ENCODE assay signal across 18 cellular contexts in the genomic region with DNA sequence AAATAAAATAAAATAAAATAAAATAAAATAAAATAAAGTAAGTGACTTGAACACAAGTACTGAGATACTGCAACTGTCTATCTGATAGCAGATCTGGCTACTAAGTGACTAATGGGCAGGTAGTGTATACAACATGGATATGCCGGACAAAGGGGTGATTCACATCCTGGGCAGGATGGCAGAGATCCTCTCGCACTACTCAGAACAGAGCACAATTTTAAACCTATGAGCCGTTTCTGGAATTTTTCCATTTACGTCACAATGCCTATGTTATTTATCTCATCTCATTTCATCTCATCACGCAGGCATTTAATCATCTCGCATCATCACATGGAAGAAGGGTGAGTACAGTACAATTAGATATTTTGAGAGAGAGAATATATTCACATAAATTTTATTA.
DNase-seq lines count a peak whose midpoint lies in the region; ATAC-seq, FAIRE-seq and TF ChIP-seq lines count a peak whose summit lies in the region.
"Had no signal": no experiment of that assay in that cellular context is flagged by ENCODE, and none has a peak within 500 bp of the region (broad histone marks: within the 10 kb centered on the region; RNA-seq: fewer than 3 reads in every experiment).

No MANE protein-coding gene starts in this region.

- no peak overlapping the region for H3K18ac ChIP-seq in trophoblast cell (ENCODE audit: low read length)

- no peak overlapping the region for H3K27ac Mint-ChIP-seq in T-helper 2 cell treated with Interferon-gamma antibody and Interleukin-4, amounts not matched to agents 5 μg/mL and 100 μg/mL, for 36 hours
- H3K27ac Mint-ChIP-seq: CD14-positive monocyte; stimulated activated naive CD8-positive, alpha-beta T cell treated with anti-CD3 and anti-CD28 coated beads, Interleukin-15, Interleukin-2, amounts not matched to agents 100 ng/mL and 50 ng/mL, for 24 hours had no signal

- no peak overlapping the region for H3K23ac ChIP-seq in trophoblast cell (ENCODE audit: low read length)

- no peak overlapping the region for H3K4me3 ChIP-seq in endothelial cell of umbilical vein (replicated peaks in 1 of 3; ENCODE audit: insufficient read depth in 1 of 3, low read depth in 1 of 3, low read length in 3 of 3)
- H3K4me3 ChIP-seq in trophoblast cell (ENCODE audit: low read depth, low read length), result no peak overlapping the region
- H3K4me3 ChIP-seq: hepatocyte, lower lobe of right lung had no signal

- TF ChIP-seq POLR2A in endothelial cell of umbilical vein (IDR thresholded peaks at IDR 0.05; ENCODE audit: low read depth, low read length), result no peak

- H2BK12ac ChIP-seq in trophoblast cell (ENCODE audit: low read length), result no peak overlapping the region

- H3K9me1 ChIP-seq in endothelial cell of umbilical vein (replicated peaks; ENCODE audit: control insufficient read depth, extremely low read depth, insufficient read depth, low read length), result no peaks in the 10 kb centered on the region

- POLR2A ChIA-PET in endothelial cell of umbilical vein (lab: Charles Lee), result no interaction called here

- no peaks in the 10 kb centered on the region for H3K9me3 Mint-ChIP-seq in T-helper 2 cell treated with Interferon-gamma antibody and Interleukin-4, amounts not matched to agents 5 μg/mL and 100 μg/mL, for 36 hours
- H3K9me3 Mint-ChIP-seq: neural crest cell; stimulated activated naive CD8-positive, alpha-beta T cell treated with anti-CD3 and anti-CD28 coated beads, Interleukin-15, Interleukin-2, amounts not matched to agents 100 ng/mL and 50 ng/mL, for 24 hours had no signal

- H3K79me1 ChIP-seq in trophoblast cell (ENCODE audit: low read length), result no peaks in the 10 kb centered on the region

- no peaks in the 10 kb centered on the region for H3K79me2 ChIP-seq in endothelial cell of umbilical vein (ENCODE audit: control insufficient read depth, insufficient read depth, low read length)
- H3K79me2 ChIP-seq in trophoblast cell (ENCODE audit: control insufficient read depth, insufficient read depth, low read length, poor library complexity), result no peaks in the 10 kb centered on the region
- H3K79me2 ChIP-seq: hepatocyte had no signal

- H3K9ac ChIP-seq in endothelial cell of umbilical vein (replicated peaks; ENCODE audit: extremely low read depth, insufficient read depth, low read length), result no peak overlapping the region
- no peak overlapping the region for H3K9ac ChIP-seq in trophoblast cell (ENCODE audit: low read length)

- CTCF ChIA-PET in endothelial cell of umbilical vein (lab: Charles Lee), result no interaction called here

- H3K4me2 ChIP-seq in endothelial cell of umbilical vein (ENCODE audit: insufficient read depth, low read length) (no peak overlapping the region), trophoblast cell (ENCODE audit: low read length) (no peak overlapping the region)
- H3K4me2 ChIP-seq: hepatocyte had no signal

- no peak overlapping the region for H2BK5ac ChIP-seq in trophoblast cell (ENCODE audit: low read depth, low read length, poor library complexity)

- H3K4me3 Mint-ChIP-seq in T-helper 2 cell treated with Interferon-gamma antibody and Interleukin-4, amounts not matched to agents 5 μg/mL and 100 μg/mL, for 36 hours, result no peak overlapping the region
- H3K4me3 Mint-ChIP-seq: CD14-positive monocyte; neural crest cell; stimulated activated naive CD8-positive, alpha-beta T cell treated with anti-CD3 and anti-CD28 coated beads, Interleukin-15, Interleukin-2, amounts not matched to agents 100 ng/mL and 50 ng/mL, for 24 hours had no signal

- H3K4me1 ChIP-seq in endothelial cell of umbilical vein (ENCODE audit: control insufficient read depth, extremely low read depth, insufficient read depth, low read length), result no peaks in the 10 kb centered on the region
- no peaks in the 10 kb centered on the region for H3K4me1 ChIP-seq in trophoblast cell (ENCODE audit: control insufficient read depth in 1 of 2, insufficient read depth in 2 of 2, low read length in 2 of 2)
- H3K4me1 ChIP-seq: lower lobe of right lung had no signal

- WGBS in trophoblast cell (ENCODE audit: extremely low coverage, insufficient coverage, insufficient read length), result no CpG with 5 or more reads among the region's 6 CpGs

- no peaks in the 10 kb centered on the region for H4K20me1 ChIP-seq in endothelial cell of umbilical vein (replicated peaks; ENCODE audit: control insufficient read depth, extremely low read depth, insufficient read depth, low read length)

- no peaks in the 10 kb centered on the region for H3K36me3 Mint-ChIP-seq in T-helper 2 cell treated with Interferon-gamma antibody and Interleukin-4, amounts not matched to agents 5 μg/mL and 100 μg/mL, for 36 hours (ENCODE audit: low read depth)
- H3K36me3 Mint-ChIP-seq: CD14-positive monocyte had no signal

- H3K36me3 ChIP-seq in endothelial cell of umbilical vein (ENCODE audit: control insufficient read depth in 2 of 2, extremely low read depth in 1 of 2, insufficient read depth in 2 of 2, low read length in 2 of 2), result no peaks in the 10 kb centered on the region
- no peaks in the 10 kb centered on the region for H3K36me3 ChIP-seq in trophoblast cell (ENCODE audit: control insufficient read depth in 1 of 2, insufficient read depth in 2 of 2, low read length in 2 of 2)
- H3K36me3 ChIP-seq: lower lobe of right lung had no signal

- H3K27me3 ChIP-seq in endothelial cell of umbilical vein (ENCODE audit: control insufficient read depth in 2 of 2, insufficient read depth in 2 of 2, low read length in 2 of 2) (no peaks in the 10 kb centered on the region), trophoblast cell (ENCODE audit: insufficient read depth, low read length) (no peaks in the 10 kb centered on the region)

- no peaks in the 10 kb centered on the region for H3K4me1 Mint-ChIP-seq in T-helper 2 cell treated with Interferon-gamma antibody and Interleukin-4, amounts not matched to agents 5 μg/mL and 100 μg/mL, for 36 hours (ENCODE audit: low read depth)
- H3K4me1 Mint-ChIP-seq: neural crest cell had no signal

- intact Hi-C loops in endothelial cell of umbilical vein (cut with micrococcal nuclease), result no loop called here

- H4K12ac ChIP-seq in trophoblast cell (ENCODE audit: low read depth, low read length), result no peak overlapping the region

- H4K91ac ChIP-seq in trophoblast cell (ENCODE audit: low read depth, low read length), result no peak overlapping the region

- peak; percentile 86 for DNase-seq in H4 (ENCODE audit: low spot score)
- DNase-seq in RPMI7951 (ENCODE audit: low read depth), result peak; percentile 94
- DNase-seq in endothelial cell of umbilical vein (ENCODE audit: low read depth, low spot score), result peak; percentile 16
- peak; percentile 63 to 94 for DNase-seq in trophoblast cell
- no peak for DNase-seq in NCI-H1092 (lab: John Stamatoyannopoulos, UW)
- no peak for DNase-seq in T-helper 2 cell treated with Interferon-gamma antibody and Interleukin-4, amounts not matched to agents 5 μg/mL and 100 μg/mL, for 36 hours (ENCODE audit: low spot score)
- DNase-seq in putamen (ENCODE audit: low spot score), result no peak
- DNase-seq: activated CD4-positive, alpha-beta T cell treated with anti-CD3 and anti-CD28 coated beads for 1 hour; effector CD4-positive, alpha-beta T cell; lower lobe of right lung; NK-92 treated with Interleukin-12 subunit alpha and Interleukin-12 subunit beta, amount 100 ng/mL, for 24 hours had no signal

- H3K9me3 ChIP-seq in endothelial cell of umbilical vein (replicated peaks; ENCODE audit: control insufficient read depth, insufficient read depth, low read length) (no peaks in the 10 kb centered on the region), trophoblast cell (ENCODE audit: insufficient read depth, low read depth, low read length) (no peaks in the 10 kb centered on the region)
- H3K9me3 ChIP-seq: lower lobe of right lung had no signal

- no peak overlapping the region for H2AK5ac ChIP-seq in trophoblast cell (ENCODE audit: low read length)

- peaks cover 20% of the 10 kb centered on the region for H3K27me3 Mint-ChIP-seq in T-helper 2 cell treated with Interferon-gamma antibody and Interleukin-4, amounts not matched to agents 5 μg/mL and 100 μg/mL, for 36 hours (ENCODE audit: low read depth)

- TF ChIP-seq CTCF in endothelial cell of umbilical vein (IDR thresholded peaks at IDR 0.05; ENCODE audit: extremely low read depth in 1 of 2, insufficient read depth in 1 of 2, low read depth in 1 of 2, low read length in 2 of 2), result no peak

- no peak overlapping the region for H3K4ac ChIP-seq in trophoblast cell (ENCODE audit: low read depth, low read length)

- H3K14ac ChIP-seq in trophoblast cell (ENCODE audit: low read length), result no peak overlapping the region

- FAIRE-seq in endothelial cell of umbilical vein (lab: Jason Lieb, UNC), result no peak
- FAIRE-seq: G401.6 had no signal

- dilution Hi-C loops in endothelial cell of umbilical vein (cut with MboI; ENCODE audit: extremely low pct_ligation_motif_present, low sequenced_read_pairs), result no loop called here

- H3K27ac ChIP-seq in endothelial cell of umbilical vein (ENCODE audit: insufficient read depth, low read depth, low read length) (no peak overlapping the region), trophoblast cell (ENCODE audit: low read depth, low read length) (no peak overlapping the region)
- H3K27ac ChIP-seq: hepatocyte, lower lobe of right lung had no signal

- no TSS peak for BruUV-seq in endothelial cell of umbilical vein (replicated peaks; lab: Mats Ljungman, UMichigan)

- no peak overlapping the region for H4K8ac ChIP-seq in trophoblast cell (ENCODE audit: low read depth, low read length)

- ATAC-seq in GM21619 (IDR thresholded peaks at IDR 0.05; ENCODE audit: unreplicated experiment), result no peak
- ATAC-seq: lower lobe of right lung, sciatic nerve had no signal

- H2AFZ ChIP-seq in endothelial cell of umbilical vein (ENCODE audit: low read depth, low read length) (no peak overlapping the region), trophoblast cell (ENCODE audit: insufficient read depth, low read length, poor library complexity) (no peak overlapping the region)
- H2AFZ ChIP-seq: hepatocyte had no signal

- H2BK120ac ChIP-seq in trophoblast cell (ENCODE audit: insufficient read depth, low read length, poor library complexity), result no peak overlapping the region

TF ChIP-seq in endothelial cell of umbilical vein, 7 proteins besides CTCF, POLR2A, EP300 and RAD21:
- no peak for TF ChIP-seq MYC (IDR thresholded peaks at IDR 0.05; ENCODE audit: low read depth, low read length)
- TF ChIP-seq JUN (IDR thresholded peaks at IDR 0.05; ENCODE audit: borderline replicate concordance, insufficient read depth, insufficient read length, low read depth), result no peak
- TF ChIP-seq FOS (IDR thresholded peaks at IDR 0.05; ENCODE audit: borderline replicate concordance, insufficient read depth, low read length), result peak; percentile 24
- TF ChIP-seq, protein P1, sequence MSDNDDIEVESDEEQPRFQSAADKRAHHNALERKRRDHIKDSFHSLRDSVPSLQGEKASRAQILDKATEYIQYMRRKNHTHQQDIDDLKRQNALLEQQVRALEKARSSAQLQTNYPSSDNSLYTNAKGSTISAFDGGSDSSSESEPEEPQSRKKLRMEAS (IDR thresholded peaks at IDR 0.05; ENCODE audit: insufficient read depth, insufficient read length), result no peak
- TF ChIP-seq GATA2 (IDR thresholded peaks at IDR 0.05; ENCODE audit: insufficient read depth, insufficient read length, low read depth, low read length), result peak; percentile 71
- no peak for TF ChIP-seq POLR2AphosphoS5 (IDR thresholded peaks at IDR 0.05; ENCODE audit: insufficient read depth, low read depth, low read length)
- no peak for TF ChIP-seq EZH2 (IDR thresholded peaks at IDR 0.05; ENCODE audit: borderline replicate concordance, low read depth, low read length, severe bottlenecking)

Comparison
In these comparisons a context has a peak if more than half of its experiments do, and no peak if none do; other contexts are left out.
1. DNase-seq: peak in H4 (single experiment), RPMI7951 (single experiment), endothelial cell of umbilical vein (single experiment) and trophoblast cell (2 of 2); none in NCI-H1092 (single experiment), T-helper 2 cell treated with Interferon-gamma antibody and Interleukin-4, amounts not matched to agents 5 μg/mL and 100 μg/mL, for 36 hours (single experiment) and putamen (single experiment).